22 cellular contexts compared by ENCODE assay signal in the genomic region with DNA sequence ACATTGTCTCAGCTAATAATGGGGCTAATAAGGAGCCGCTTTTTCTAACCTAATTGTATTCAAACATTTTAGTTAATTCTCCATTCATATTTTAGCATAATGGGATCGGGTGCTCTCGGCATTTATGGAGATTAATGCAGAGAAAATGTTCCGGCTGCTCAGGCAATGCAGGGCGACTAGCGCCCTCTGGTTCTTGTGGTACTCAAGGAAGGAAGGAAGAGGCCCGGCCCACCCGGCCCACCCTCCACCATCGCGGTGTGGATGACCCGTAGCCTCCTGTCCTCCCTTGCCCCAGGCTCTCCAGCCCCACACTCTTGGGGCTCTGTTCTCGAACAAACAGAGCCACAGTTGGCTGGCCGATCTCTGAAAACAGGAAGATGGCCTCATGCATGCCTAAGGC. TPM values are rescaled to one million over a fixed set of nuclear protein-coding genes. Genes with fewer than 3 reads are reported as not detected.
DNase-seq lines count a peak whose midpoint lies in the region; ATAC-seq, FAIRE-seq and TF ChIP-seq lines count a peak whose summit lies in the region.
"Had no signal": no experiment of that assay in that cellular context is flagged by ENCODE, and none has a peak within 500 bp of the region (broad histone marks: within the 10 kb centered on the region; RNA-seq: fewer than 3 reads in every experiment).

No MANE protein-coding gene starts in this region.

- H3K4ac ChIP-seq in H9 (ENCODE audit: low read depth, low read length): no peak overlapping the region

- no peak overlapping the region for H3K4me2 ChIP-seq in H9 (ENCODE audit: insufficient read depth, insufficient read length, low read length)

- no peak overlapping the region for H3K14ac ChIP-seq in H9 (ENCODE audit: insufficient read depth, low read length)

- no peak overlapping the region for H3K18ac ChIP-seq in H9 (ENCODE audit: insufficient read length, low read depth, low read length)

- H3K4me3 Mint-ChIP-seq in H9: no peak overlapping the region
- H3K4me3 Mint-ChIP-seq in nephron: no peak overlapping the region
- H3K4me3 Mint-ChIP-seq: activated B cell treated with CpG ODN at 0.5 μM for 24 hours; naive B cell; T-helper 1 cell treated with Interleukin-12 subunit alpha and Interleukin-12 subunit beta and Interleukin-4 antibody, amounts not matched to agents 30 μg/mL and 1 μg/mL, for 36 hours had no signal

- H3K4me1 ChIP-seq in H9 (ENCODE audit: insufficient read depth, low read length) (no peaks in the 10 kb centered on the region), spleen (peaks cover 0 to 14% (median 11%) of the 10 kb centered on the region in 6 donors)

- H2BK5ac ChIP-seq in H9 (ENCODE audit: insufficient read length, low read length): no peak overlapping the region

- H4K91ac ChIP-seq in H9 (ENCODE audit: insufficient read length, low read depth, low read length): no peak overlapping the region

- H2BK20ac ChIP-seq in H9 (ENCODE audit: low read depth, low read length, poor library complexity, severe bottlenecking): no peak overlapping the region

- H3K23me2 ChIP-seq in H9 (ENCODE audit: insufficient read length, low read depth, low read length, poor library complexity, severe bottlenecking): no peaks in the 10 kb centered on the region

- no peak overlapping the region for H3T11ph ChIP-seq in H9 (ENCODE audit: low read length)

- H3K56ac ChIP-seq in H9 (ENCODE audit: insufficient read length, low read depth, low read length): no peak overlapping the region

- no peak overlapping the region for H2BK15ac ChIP-seq in H9 (ENCODE audit: low read depth, low read length)

- peaks cover 4 to 24% of the 10 kb centered on the region in 2 experiments; a peak in 3 of 4 replicates for H3K4me1 Mint-ChIP-seq in H9
- peaks cover 41% of the 10 kb centered on the region for H3K4me1 Mint-ChIP-seq in nephron

- no peak for FAIRE-seq in RCC 7860 (lab: Jason Lieb, UNC)
- FAIRE-seq: bronchial epithelial cell, small intestine had no signal

- DNase-seq in D341Med (ENCODE audit: low spot score) (peak; percentile 79), H9 (no peak), choroid plexus epithelial cell (ENCODE audit: low read depth) (peak; percentile 25), RCC 7860 (ENCODE audit: low spot score) (no peak), spleen (no peak)
- DNase-seq: activated B cell treated with CpG ODN at 0.5 μM for 24 hours; DMS79 treated with DMSO at 0.1 percent for 48 hours; glutamatergic neuron; MG63; naive B cell; NCI-H146; NCI-H226; small intestine; stimulated activated CD8-positive, alpha-beta memory T cell treated with anti-CD3 and anti-CD28 coated beads, Interleukin-4, amount 100 ng/mL, for 48 hours; substantia nigra had no signal

- no peak overlapping the region for H3K27ac Mint-ChIP-seq in H9
- peak overlapping the region in 2 of 3 experiments; percentile 61 to 94 for H3K27ac Mint-ChIP-seq in nephron
- H3K27ac Mint-ChIP-seq: activated B cell treated with CpG ODN at 0.5 μM for 24 hours; naive B cell; T-helper 1 cell treated with Interleukin-12 subunit alpha and Interleukin-12 subunit beta and Interleukin-4 antibody, amounts not matched to agents 30 μg/mL and 1 μg/mL, for 36 hours had no signal

- H3K79me2 ChIP-seq in H9 (ENCODE audit: insufficient read depth, low read length): no peaks in the 10 kb centered on the region

- H3K36me3 ChIP-seq in spleen: no peaks in the 10 kb centered on the region
- H3K36me3 ChIP-seq: MG63 had no signal

- H3K27me3 ChIP-seq in H9 (ENCODE audit: insufficient read depth, low read length) (no peaks in the 10 kb centered on the region), spleen (replicated peaks in 1 of 7) (peaks cover 0 to 40% (median 0%) of the 10 kb centered on the region in 7 donors)
- H3K27me3 ChIP-seq: MG63 had no signal

- no peak overlapping the region for H2BK120ac ChIP-seq in H9 (ENCODE audit: low read depth, low read length, poor library complexity, severe bottlenecking)

- no peaks in the 10 kb centered on the region for H4K20me1 ChIP-seq in H9 (ENCODE audit: control insufficient read depth, insufficient read depth, insufficient read length)

- no peaks in the 10 kb centered on the region for H3K79me1 ChIP-seq in H9 (ENCODE audit: insufficient read depth, low read depth, low read length, poor library complexity, severe bottlenecking)

- no peak overlapping the region for H3K27ac ChIP-seq in H9 (ENCODE audit: insufficient read length, low read depth, low read length)
- no peak overlapping the region for H3K27ac ChIP-seq in spleen
- H3K27ac ChIP-seq: GM23248 had no signal

- no CpG with 5 or more reads among the region's 13 CpGs for WGBS in H9 (ENCODE audit: extremely low coverage, insufficient read length, low lambda C conversion rate)
- WGBS in spleen, 5 donors: 9 to 14% (median 12%) methylated on average over 13 of the region's 13 CpGs

- H4K5ac ChIP-seq in H9 (ENCODE audit: insufficient read length, low read depth, low read length): no peak overlapping the region

- no peak overlapping the region for H3K23ac ChIP-seq in H9 (ENCODE audit: insufficient read length, low read depth, low read length)

- H3K27me3 Mint-ChIP-seq in H9 (ENCODE audit: low read depth) (peaks cover 4% of the 10 kb centered on the region), nephron (ENCODE audit: low read depth) (peaks cover 14% of the 10 kb centered on the region)

- no peak overlapping the region for H3K9ac ChIP-seq in H9 (ENCODE audit: extremely low read depth, insufficient read length, low read length)
- H3K9ac ChIP-seq: GM23248 had no signal

- intact Hi-C loops in spleen (cut with DNase I; ENCODE audit: low total_unique reads): no loop called here

- no peak for ATAC-seq in GM19351 (IDR thresholded peaks at IDR 0.05; ENCODE audit: unreplicated experiment)
- ATAC-seq: esophagus mucosa had no signal

- no peak overlapping the region for H2AFZ ChIP-seq in H9 (ENCODE audit: low read length)
- H2AFZ ChIP-seq: GM23248 had no signal

- no peaks in the 10 kb centered on the region for H3K9me3 Mint-ChIP-seq in H9
- no peaks in the 10 kb centered on the region for H3K9me3 Mint-ChIP-seq in nephron
- H3K9me3 Mint-ChIP-seq: activated B cell treated with CpG ODN at 0.5 μM for 24 hours; CD14-positive monocyte; naive B cell; T-helper 1 cell treated with Interleukin-12 subunit alpha and Interleukin-12 subunit beta and Interleukin-4 antibody, amounts not matched to agents 30 μg/mL and 1 μg/mL, for 36 hours had no signal

- H3K9me3 ChIP-seq in H9 (ENCODE audit: control insufficient read depth, low read depth, low read length) (no peaks in the 10 kb centered on the region), spleen (no peaks in the 10 kb centered on the region)
- H3K9me3 ChIP-seq: MG63 had no signal

- no peak overlapping the region for H2BK12ac ChIP-seq in H9 (ENCODE audit: insufficient read length, low read depth, low read length)

- no peak overlapping the region for H3K4me3 ChIP-seq in choroid plexus epithelial cell (ENCODE audit: low read depth, low read length)
- H3K4me3 ChIP-seq in spleen: no peak overlapping the region
- H3K4me3 ChIP-seq: GM23248, MG63 had no signal

- no peak overlapping the region for H2AK5ac ChIP-seq in H9 (ENCODE audit: insufficient read length, low read length)

- no peaks in the 10 kb centered on the region; a peak in 1 of 7 replicates for H3K36me3 Mint-ChIP-seq in H9 (ENCODE audit: insufficient read depth in 1 of 3, low read depth in 3 of 3)
- peaks cover 20% of the 10 kb centered on the region for H3K36me3 Mint-ChIP-seq in nephron (ENCODE audit: low read depth)
- H3K36me3 Mint-ChIP-seq: CD14-positive monocyte, naive B cell had no signal

- TF ChIP-seq POLR2A in spleen (IDR thresholded peaks at IDR 0.05): no peak

- TF ChIP-seq CTCF in H9 (conservative IDR thresholded peaks at IDR 0.05) (peak; percentile 55; the same call in 2 of the 3 replicates), choroid plexus epithelial cell (conservative IDR thresholded peaks at IDR 0.05; ENCODE audit: low read depth, low read length) (peak; percentile 45), nephron (IDR thresholded peaks at IDR 0.05; ENCODE audit: unreplicated experiment in 3 of 3) (peak in 1 of 3 experiments; percentile 18), spleen (IDR thresholded peaks at IDR 0.05 in 8 of 11, conservative IDR thresholded peaks at IDR 0.05 in 3 of 11) (peak in 3 of 11 experiments; percentile 11 to 19 (median 15))

- H4K8ac ChIP-seq in H9 (replicated peaks; ENCODE audit: insufficient read length, low read depth, low read length): no peak overlapping the region

RNA-seq across cellular contexts. Expression of a gene that starts 21.1 kb away (rescaled TPM):
- 0.31 and 0.59 TPM in 2 replicates for total RNA-seq in H9 (2021)
- 10 to 100 TPM; 28.4 to 37.1 (median 32.0) TPM for total RNA-seq in spleen
- polyA plus RNA-seq in spleen: 10 to 100 TPM in 2 of 3 donors, 1 to 10 TPM in 1; 8.6 to 16.6 (median 15.2) TPM

RNA-seq across cellular contexts. Expression of a gene that starts 53.1 kb away (rescaled TPM):
- total RNA-seq in H9 (2021) (1.5 and 1.7 TPM in 2 replicates), spleen (1 to 10 TPM in 1 of 7 donors, under 1 TPM in 5, not detected in 1; 0.07 to 1.3 (median 0.25) TPM)
- under 1 TPM; 0.02 to 0.03 (median 0.03) TPM for polyA plus RNA-seq in spleen
- total RNA-seq: bronchial epithelial cell had no signal
- polyA plus RNA-seq: CD14-positive monocyte had no signal

Comparison
In these comparisons a context has a peak if more than half of its experiments do, and no peak if none do; other contexts are left out.
1. DNase-seq: peak in D341Med (single experiment) and choroid plexus epithelial cell (single experiment); none in H9 (single experiment), RCC 7860 (single experiment) and spleen (single experiment).
2. H3K27ac Mint-ChIP-seq: peak in nephron (2 of 3); none in H9 (0 of 3).
3. RNA of a gene that starts 21.1 kb away (total RNA-seq): 28.4 to 37.1 TPM in spleen; 0.31 to 0.59 TPM in H9; every median in the first group is over 10 times any median in the second.